In the genomic region with DNA sequence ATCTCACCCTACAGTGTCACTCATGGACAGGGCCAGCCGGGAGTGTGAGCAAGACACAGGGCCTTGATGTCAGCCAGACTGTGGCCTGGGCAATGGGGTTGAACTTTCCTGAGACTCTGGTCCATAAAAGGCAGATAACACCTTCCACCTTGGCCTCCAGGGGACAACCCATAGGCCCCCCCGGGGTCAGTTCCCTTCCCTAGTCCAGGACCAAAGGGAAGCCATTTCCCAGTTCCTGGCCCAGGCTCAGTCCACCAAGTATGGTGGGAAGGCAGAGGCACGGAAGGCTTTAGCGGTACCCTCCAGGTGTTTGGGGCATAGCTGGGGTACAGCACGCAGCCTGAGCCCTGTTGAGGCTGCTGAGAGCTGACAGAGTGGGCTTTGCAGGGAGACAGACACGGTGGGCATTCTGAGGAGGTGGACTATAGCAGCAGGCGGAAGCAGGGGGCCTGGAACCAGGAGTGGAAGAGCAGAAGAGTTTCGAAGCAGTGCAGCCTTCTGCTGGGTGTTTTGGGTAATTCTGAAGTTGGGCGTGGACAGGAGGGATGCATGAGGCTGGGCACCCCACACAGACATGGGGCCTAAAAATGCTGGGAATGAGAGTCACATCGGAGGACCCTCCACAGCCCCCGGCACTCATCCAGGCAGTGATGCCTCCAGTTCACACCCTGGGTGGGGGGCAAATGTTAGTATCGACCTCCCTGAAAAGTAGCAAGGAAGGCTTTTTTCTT, we compare ENCODE assay signal across 15 cellular contexts. TPM values are rescaled to one million over a fixed set of nuclear protein-coding genes. Genes with fewer than 3 reads are reported as not detected.
"Had no signal": no experiment of that assay in that cellular context is flagged by ENCODE, and none has a peak within 500 bp of the region (broad histone marks: within the 10 kb centered on the region; RNA-seq: fewer than 3 reads in every experiment).

No MANE protein-coding gene starts in this region.

- H3K9me3 ChIP-seq: left lung, ovary had no signal

- DNase-seq: activated B cell treated with CpG ODN at 0.5 μM for 24 hours; activated CD4-positive, alpha-beta T cell treated with anti-CD3 and anti-CD28 coated beads, Interleukin-2, amount 10 ng/mL, durations not matched to agents 24 days and 14 days; amniotic stem cell; cerebellar nuclear complex; foreskin keratinocyte; head of caudate nucleus; mesendoderm; nephron progenitor cell; ovary; retina; stimulated activated CD4-positive, alpha-beta T cell treated with anti-CD3 and anti-CD28 coated beads, Interleukin-2, amount 100 ng/mL, for 24 hours; stimulated activated naive CD4-positive, alpha-beta T cell treated with Interleukin-2 at 50 U/mL for 16 hours; T-helper 2 cell had no signal

- H3K4me1 ChIP-seq: foreskin keratinocyte had no signal

- H3K27ac ChIP-seq: foreskin keratinocyte, ovary had no signal

- ATAC-seq: foreskin keratinocyte, left lung had no signal

- H3K36me3 ChIP-seq: left lung, ovary had no signal

- H3K27me3 ChIP-seq: foreskin keratinocyte, left lung, ovary had no signal

- H3K4me3 ChIP-seq: left lung, ovary had no signal

RNA-seq across cellular contexts. Expression of gene CD93, which starts 43.9 kb away (rescaled TPM):
- total RNA-seq: activated B cell treated with CpG ODN at 0.5 μM for 24 hours, foreskin keratinocyte had no signal
- polyA plus RNA-seq: foreskin keratinocyte, keratinocyte had no signal
